In the genomic region with DNA sequence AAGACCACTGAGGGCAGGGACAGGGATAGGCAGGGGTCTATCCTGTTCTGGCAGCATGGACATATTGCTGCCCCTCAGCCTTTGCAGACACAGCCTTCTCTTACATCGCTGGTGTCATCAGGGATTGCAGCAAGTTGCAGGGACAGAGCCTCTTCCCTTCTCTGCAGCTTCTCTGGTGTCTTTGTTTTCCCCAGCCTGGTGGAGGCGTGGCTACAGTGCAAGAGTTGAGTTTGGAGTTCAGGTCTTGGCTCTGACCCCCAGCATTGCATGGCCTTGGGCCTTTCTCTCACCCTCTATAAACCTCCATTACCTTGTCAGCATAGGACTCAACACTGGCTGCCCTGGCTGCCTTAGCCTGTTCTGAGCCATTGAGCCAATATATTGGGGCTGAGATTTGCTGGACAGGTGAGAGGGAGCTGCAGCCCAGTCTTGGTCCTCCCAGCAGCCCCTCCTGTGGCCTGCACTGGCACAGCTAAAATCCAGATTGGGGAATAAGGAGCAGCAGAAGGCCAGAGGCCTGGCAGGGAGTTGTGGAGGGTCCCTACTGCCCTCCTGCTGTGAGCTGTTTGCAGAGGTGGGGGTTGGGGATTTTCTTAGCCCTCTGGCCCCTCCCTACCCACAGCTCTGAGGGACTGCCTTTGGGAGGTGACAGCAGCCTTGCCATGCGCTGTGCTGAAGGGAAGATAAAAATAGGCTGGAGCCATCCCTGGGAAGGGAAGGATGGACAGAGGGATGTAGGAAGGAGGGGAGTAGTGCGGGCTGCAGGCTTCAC, we compare ENCODE assay signal across 2 cellular contexts.
TF ChIP-seq lines count a peak whose summit lies in the region.

No MANE protein-coding gene starts in this region.

TF ChIP-seq in HepG2, 621 proteins besides CTCF, POLR2A, EP300 and RAD21:
- TF ChIP-seq, protein P1, sequence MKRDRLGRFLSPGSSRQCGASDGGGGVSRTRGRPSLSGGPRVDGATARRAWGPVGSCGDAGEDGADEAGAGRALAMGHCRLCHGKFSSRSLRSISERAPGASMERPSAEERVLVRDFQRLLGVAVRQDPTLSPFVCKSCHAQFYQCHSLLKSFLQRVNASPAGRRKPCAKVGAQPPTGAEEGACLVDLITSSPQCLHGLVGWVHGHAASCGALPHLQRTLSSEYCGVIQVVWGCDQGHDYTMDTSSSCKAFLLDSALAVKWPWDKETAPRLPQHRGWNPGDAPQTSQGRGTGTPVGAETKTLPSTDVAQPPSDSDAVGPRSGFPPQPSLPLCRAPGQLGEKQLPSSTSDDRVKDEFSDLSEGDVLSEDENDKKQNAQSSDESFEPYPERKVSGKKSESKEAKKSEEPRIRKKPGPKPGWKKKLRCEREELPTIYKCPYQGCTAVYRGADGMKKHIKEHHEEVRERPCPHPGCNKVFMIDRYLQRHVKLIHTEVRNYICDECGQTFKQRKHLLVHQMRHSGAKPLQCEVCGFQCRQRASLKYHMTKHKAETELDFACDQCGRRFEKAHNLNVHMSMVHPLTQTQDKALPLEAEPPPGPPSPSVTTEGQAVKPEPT (CRISPR knock-in tag; IDR thresholded peaks at IDR 0.05; ENCODE audit: low read depth), result no peak
- TF ChIP-seq ZNF746 (CRISPR knock-in tag; IDR thresholded peaks at IDR 0.05) (no peak), ZNF33B (CRISPR knock-in tag; IDR thresholded peaks at IDR 0.05) (no peak), ZNF30 (CRISPR knock-in tag; IDR thresholded peaks at IDR 0.05) (no peak)

TF ChIP-seq in WTC11, 78 proteins besides CTCF, POLR2A, EP300 and RAD21:
- TF ChIP-seq NFE2L1 (CRISPR knock-in tag; IDR thresholded peaks at IDR 0.05) (no peak), FOXP1 (CRISPR knock-in tag; IDR thresholded peaks at IDR 0.05; ENCODE audit: borderline replicate concordance) (no peak), NR1H2 (CRISPR knock-in tag; IDR thresholded peaks at IDR 0.05) (no peak), ATF1 (CRISPR knock-in tag; IDR thresholded peaks at IDR 0.05) (no peak), ZNF219 (CRISPR knock-in tag; IDR thresholded peaks at IDR 0.05; ENCODE audit: borderline replicate concordance) (no peak), PRRX2 (CRISPR knock-in tag; IDR thresholded peaks at IDR 0.05) (no peak), NR3C1 (CRISPR knock-in tag; conservative IDR thresholded peaks at IDR 0.05; ENCODE audit: low read depth) (no peak), TEAD4 (CRISPR knock-in tag; IDR thresholded peaks at IDR 0.05) (no peak), SOX15 (CRISPR knock-in tag; IDR thresholded peaks at IDR 0.05) (no peak), SMAD3 (CRISPR knock-in tag; IDR thresholded peaks at IDR 0.05; ENCODE audit: borderline replicate concordance) (no peak)
- TF ChIP-seq, protein P2, sequence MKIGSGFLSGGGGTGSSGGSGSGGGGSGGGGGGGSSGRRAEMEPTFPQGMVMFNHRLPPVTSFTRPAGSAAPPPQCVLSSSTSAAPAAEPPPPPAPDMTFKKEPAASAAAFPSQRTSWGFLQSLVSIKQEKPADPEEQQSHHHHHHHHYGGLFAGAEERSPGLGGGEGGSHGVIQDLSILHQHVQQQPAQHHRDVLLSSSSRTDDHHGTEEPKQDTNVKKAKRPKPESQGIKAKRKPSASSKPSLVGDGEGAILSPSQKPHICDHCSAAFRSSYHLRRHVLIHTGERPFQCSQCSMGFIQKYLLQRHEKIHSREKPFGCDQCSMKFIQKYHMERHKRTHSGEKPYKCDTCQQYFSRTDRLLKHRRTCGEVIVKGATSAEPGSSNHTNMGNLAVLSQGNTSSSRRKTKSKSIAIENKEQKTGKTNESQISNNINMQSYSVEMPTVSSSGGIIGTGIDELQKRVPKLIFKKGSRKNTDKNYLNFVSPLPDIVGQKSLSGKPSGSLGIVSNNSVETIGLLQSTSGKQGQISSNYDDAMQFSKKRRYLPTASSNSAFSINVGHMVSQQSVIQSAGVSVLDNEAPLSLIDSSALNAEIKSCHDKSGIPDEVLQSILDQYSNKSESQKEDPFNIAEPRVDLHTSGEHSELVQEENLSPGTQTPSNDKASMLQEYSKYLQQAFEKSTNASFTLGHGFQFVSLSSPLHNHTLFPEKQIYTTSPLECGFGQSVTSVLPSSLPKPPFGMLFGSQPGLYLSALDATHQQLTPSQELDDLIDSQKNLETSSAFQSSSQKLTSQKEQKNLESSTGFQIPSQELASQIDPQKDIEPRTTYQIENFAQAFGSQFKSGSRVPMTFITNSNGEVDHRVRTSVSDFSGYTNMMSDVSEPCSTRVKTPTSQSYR (CRISPR knock-in tag; IDR thresholded peaks at IDR 0.05), result 0 out of 2 replicates have a peak, but pooled peaks have one; percentile 52
- TF ChIP-seq, protein P3, sequence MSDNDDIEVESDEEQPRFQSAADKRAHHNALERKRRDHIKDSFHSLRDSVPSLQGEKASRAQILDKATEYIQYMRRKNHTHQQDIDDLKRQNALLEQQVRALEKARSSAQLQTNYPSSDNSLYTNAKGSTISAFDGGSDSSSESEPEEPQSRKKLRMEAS (CRISPR knock-in tag; IDR thresholded peaks at IDR 0.05), result 0 out of 2 replicates have a peak, but pooled peaks have one; percentile 9
- TF ChIP-seq, protein P4, sequence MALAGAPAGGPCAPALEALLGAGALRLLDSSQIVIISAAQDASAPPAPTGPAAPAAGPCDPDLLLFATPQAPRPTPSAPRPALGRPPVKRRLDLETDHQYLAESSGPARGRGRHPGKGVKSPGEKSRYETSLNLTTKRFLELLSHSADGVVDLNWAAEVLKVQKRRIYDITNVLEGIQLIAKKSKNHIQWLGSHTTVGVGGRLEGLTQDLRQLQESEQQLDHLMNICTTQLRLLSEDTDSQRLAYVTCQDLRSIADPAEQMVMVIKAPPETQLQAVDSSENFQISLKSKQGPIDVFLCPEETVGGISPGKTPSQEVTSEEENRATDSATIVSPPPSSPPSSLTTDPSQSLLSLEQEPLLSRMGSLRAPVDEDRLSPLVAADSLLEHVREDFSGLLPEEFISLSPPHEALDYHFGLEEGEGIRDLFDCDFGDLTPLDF (CRISPR knock-in tag; IDR thresholded peaks at IDR 0.05), result no peak
- TF ChIP-seq, protein P5, sequence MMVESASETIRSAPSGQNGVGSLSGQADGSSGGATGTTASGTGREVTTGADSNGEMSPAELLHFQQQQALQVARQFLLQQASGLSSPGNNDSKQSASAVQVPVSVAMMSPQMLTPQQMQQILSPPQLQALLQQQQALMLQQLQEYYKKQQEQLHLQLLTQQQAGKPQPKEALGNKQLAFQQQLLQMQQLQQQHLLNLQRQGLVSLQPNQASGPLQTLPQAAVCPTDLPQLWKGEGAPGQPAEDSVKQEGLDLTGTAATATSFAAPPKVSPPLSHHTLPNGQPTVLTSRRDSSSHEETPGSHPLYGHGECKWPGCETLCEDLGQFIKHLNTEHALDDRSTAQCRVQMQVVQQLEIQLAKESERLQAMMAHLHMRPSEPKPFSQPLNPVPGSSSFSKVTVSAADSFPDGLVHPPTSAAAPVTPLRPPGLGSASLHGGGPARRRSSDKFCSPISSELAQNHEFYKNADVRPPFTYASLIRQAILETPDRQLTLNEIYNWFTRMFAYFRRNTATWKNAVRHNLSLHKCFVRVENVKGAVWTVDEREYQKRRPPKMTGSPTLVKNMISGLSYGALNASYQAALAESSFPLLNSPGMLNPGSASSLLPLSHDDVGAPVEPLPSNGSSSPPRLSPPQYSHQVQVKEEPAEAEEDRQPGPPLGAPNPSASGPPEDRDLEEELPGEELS (CRISPR knock-in tag; IDR thresholded peaks at IDR 0.05), result no peak
- TF ChIP-seq, protein P6, sequence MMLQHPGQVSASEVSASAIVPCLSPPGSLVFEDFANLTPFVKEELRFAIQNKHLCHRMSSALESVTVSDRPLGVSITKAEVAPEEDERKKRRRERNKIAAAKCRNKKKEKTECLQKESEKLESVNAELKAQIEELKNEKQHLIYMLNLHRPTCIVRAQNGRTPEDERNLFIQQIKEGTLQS (CRISPR knock-in tag; conservative IDR thresholded peaks at IDR 0.05), result no peak
- TF ChIP-seq, protein P7, sequence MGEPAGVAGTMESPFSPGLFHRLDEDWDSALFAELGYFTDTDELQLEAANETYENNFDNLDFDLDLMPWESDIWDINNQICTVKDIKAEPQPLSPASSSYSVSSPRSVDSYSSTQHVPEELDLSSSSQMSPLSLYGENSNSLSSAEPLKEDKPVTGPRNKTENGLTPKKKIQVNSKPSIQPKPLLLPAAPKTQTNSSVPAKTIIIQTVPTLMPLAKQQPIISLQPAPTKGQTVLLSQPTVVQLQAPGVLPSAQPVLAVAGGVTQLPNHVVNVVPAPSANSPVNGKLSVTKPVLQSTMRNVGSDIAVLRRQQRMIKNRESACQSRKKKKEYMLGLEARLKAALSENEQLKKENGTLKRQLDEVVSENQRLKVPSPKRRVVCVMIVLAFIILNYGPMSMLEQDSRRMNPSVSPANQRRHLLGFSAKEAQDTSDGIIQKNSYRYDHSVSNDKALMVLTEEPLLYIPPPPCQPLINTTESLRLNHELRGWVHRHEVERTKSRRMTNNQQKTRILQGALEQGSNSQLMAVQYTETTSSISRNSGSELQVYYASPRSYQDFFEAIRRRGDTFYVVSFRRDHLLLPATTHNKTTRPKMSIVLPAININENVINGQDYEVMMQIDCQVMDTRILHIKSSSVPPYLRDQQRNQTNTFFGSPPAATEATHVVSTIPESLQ (CRISPR knock-in tag; IDR thresholded peaks at IDR 0.05), result no peak
- TF ChIP-seq, protein P8, sequence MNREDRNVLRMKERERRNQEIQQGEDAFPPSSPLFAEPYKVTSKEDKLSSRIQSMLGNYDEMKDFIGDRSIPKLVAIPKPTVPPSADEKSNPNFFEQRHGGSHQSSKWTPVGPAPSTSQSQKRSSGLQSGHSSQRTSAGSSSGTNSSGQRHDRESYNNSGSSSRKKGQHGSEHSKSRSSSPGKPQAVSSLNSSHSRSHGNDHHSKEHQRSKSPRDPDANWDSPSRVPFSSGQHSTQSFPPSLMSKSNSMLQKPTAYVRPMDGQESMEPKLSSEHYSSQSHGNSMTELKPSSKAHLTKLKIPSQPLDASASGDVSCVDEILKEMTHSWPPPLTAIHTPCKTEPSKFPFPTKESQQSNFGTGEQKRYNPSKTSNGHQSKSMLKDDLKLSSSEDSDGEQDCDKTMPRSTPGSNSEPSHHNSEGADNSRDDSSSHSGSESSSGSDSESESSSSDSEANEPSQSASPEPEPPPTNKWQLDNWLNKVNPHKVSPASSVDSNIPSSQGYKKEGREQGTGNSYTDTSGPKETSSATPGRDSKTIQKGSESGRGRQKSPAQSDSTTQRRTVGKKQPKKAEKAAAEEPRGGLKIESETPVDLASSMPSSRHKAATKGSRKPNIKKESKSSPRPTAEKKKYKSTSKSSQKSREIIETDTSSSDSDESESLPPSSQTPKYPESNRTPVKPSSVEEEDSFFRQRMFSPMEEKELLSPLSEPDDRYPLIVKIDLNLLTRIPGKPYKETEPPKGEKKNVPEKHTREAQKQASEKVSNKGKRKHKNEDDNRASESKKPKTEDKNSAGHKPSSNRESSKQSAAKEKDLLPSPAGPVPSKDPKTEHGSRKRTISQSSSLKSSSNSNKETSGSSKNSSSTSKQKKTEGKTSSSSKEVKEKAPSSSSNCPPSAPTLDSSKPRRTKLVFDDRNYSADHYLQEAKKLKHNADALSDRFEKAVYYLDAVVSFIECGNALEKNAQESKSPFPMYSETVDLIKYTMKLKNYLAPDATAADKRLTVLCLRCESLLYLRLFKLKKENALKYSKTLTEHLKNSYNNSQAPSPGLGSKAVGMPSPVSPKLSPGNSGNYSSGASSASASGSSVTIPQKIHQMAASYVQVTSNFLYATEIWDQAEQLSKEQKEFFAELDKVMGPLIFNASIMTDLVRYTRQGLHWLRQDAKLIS (CRISPR knock-in tag; IDR thresholded peaks at IDR 0.05; ENCODE audit: borderline replicate concordance), result no peak
- TF ChIP-seq, protein P9, sequence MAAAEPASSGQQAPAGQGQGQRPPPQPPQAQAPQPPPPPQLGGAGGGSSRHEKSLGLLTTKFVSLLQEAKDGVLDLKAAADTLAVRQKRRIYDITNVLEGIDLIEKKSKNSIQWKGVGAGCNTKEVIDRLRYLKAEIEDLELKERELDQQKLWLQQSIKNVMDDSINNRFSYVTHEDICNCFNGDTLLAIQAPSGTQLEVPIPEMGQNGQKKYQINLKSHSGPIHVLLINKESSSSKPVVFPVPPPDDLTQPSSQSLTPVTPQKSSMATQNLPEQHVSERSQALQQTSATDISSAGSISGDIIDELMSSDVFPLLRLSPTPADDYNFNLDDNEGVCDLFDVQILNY (CRISPR knock-in tag; IDR thresholded peaks at IDR 0.05), result no peak
